Comparison of ENCODE assay signal across 8 cellular contexts in genomic region chr18:7177131-7177744, GRCh38. TPM values are rescaled to one million over a fixed set of nuclear protein-coding genes. Genes with fewer than 3 reads are reported as not detected.
DNase-seq lines count a peak whose midpoint lies in the region; ATAC-seq and TF ChIP-seq lines count a peak whose summit lies in the region.

No MANE protein-coding gene starts in this region.

- no peak for DNase-seq in RWPE2 (ENCODE audit: low spot score)
- DNase-seq in fibroblast of pulmonary artery (ENCODE audit: low read depth) = peak; percentile 92
- DNase-seq in osteoblast (ENCODE audit: insufficient read length, low spot score, missing footprints) = peak; percentile 96
- no peak for DNase-seq in cerebellar nuclear complex (lab: John Stamatoyannopoulos, UW)
- DNase-seq in effector memory CD4-positive, alpha-beta T cell = no peak

- H3K27me3 ChIP-seq in DOHH2 (ENCODE audit: control insufficient read depth, low read length) = no peaks in the 10 kb centered on the region
- no peaks in the 10 kb centered on the region for H3K27me3 ChIP-seq in RWPE2 (ENCODE audit: insufficient read depth, poor library complexity, severe bottlenecking)
- H3K27me3 ChIP-seq in osteoblast (ENCODE audit: insufficient read depth, low read length) = peaks cover 3% of the 10 kb centered on the region
- no peaks in the 10 kb centered on the region for H3K27me3 ChIP-seq in effector memory CD4-positive, alpha-beta T cell (replicated peaks; ENCODE audit: control insufficient read depth, insufficient read depth, low read length, poor library complexity, severe bottlenecking)

- no peaks in the 10 kb centered on the region for H3K4me1 ChIP-seq in DOHH2 (ENCODE audit: control insufficient read depth, low read length)
- H3K4me1 ChIP-seq in RWPE2 (ENCODE audit: insufficient read depth, poor library complexity, severe bottlenecking) = no peaks in the 10 kb centered on the region
- peaks cover 6% of the 10 kb centered on the region for H3K4me1 ChIP-seq in osteoblast (ENCODE audit: insufficient read depth, low read length)
- no peaks in the 10 kb centered on the region for H3K4me1 ChIP-seq in effector memory CD4-positive, alpha-beta T cell (ENCODE audit: control insufficient read depth, insufficient read depth, low read length, poor library complexity, severe bottlenecking)

- H3K36me3 ChIP-seq in DOHH2 (ENCODE audit: control insufficient read depth, low read length) (no peaks in the 10 kb centered on the region), RWPE2 (ENCODE audit: low read depth) (no peaks in the 10 kb centered on the region), osteoblast (ENCODE audit: insufficient read depth, low read length) (no peaks in the 10 kb centered on the region)
- H3K36me3 ChIP-seq in effector memory CD4-positive, alpha-beta T cell (ENCODE audit: control insufficient read depth, insufficient read depth, low read length) = no peaks in the 10 kb centered on the region

- 0 out of 2 replicates have a peak, but pooled peaks have one; percentile 14 for TF ChIP-seq RAD21 in Ishikawa (IDR thresholded peaks at IDR 0.05; ENCODE audit: low read depth)

- no peak overlapping the region for H3K27ac ChIP-seq in DOHH2 (ENCODE audit: low read depth, low read length)
- no peak overlapping the region for H3K27ac ChIP-seq in RWPE2 (ENCODE audit: poor library complexity, severe bottlenecking)
- peak overlapping the region; percentile 28 for H3K27ac ChIP-seq in osteoblast (ENCODE audit: low read depth, low read length)
- no peak overlapping the region for H3K27ac ChIP-seq in effector memory CD4-positive, alpha-beta T cell (ENCODE audit: insufficient read depth, low read length, poor library complexity, severe bottlenecking)

- H4K20me1 ChIP-seq in DOHH2 (ENCODE audit: control insufficient read depth, insufficient read depth, low read depth, low read length) (no peaks in the 10 kb centered on the region), osteoblast (ENCODE audit: insufficient read depth, low read length) (no peaks in the 10 kb centered on the region)

- peak overlapping the region; percentile 40 for H2AFZ ChIP-seq in osteoblast (ENCODE audit: low read length)

- H3K4me3 ChIP-seq in DOHH2 (ENCODE audit: low read length) (no peak overlapping the region), RWPE2 (ENCODE audit: severe bottlenecking) (no peak overlapping the region), fibroblast of pulmonary artery (replicated peaks; ENCODE audit: low read depth, low read length) (no peak overlapping the region), osteoblast (ENCODE audit: insufficient read depth, low read length) (no peak overlapping the region)
- H3K4me3 ChIP-seq in effector memory CD4-positive, alpha-beta T cell (ENCODE audit: insufficient read depth, low read depth, low read length, poor library complexity, severe bottlenecking) = no peak overlapping the region

- H3K79me2 ChIP-seq in DOHH2 (ENCODE audit: control insufficient read depth, low read length) = no peaks in the 10 kb centered on the region
- no peaks in the 10 kb centered on the region for H3K79me2 ChIP-seq in osteoblast (ENCODE audit: insufficient read depth, low read length)

- no peak overlapping the region for H3K4me2 ChIP-seq in DOHH2 (ENCODE audit: low read length)
- H3K4me2 ChIP-seq in osteoblast (ENCODE audit: insufficient read depth, low read length) = no peak overlapping the region

- TF ChIP-seq CTCF in DOHH2 (IDR thresholded peaks at IDR 0.05; ENCODE audit: low read depth, low read length, poor library complexity, severe bottlenecking) (peak; percentile 24), RWPE2 (IDR thresholded peaks at IDR 0.05; ENCODE audit: poor library complexity, severe bottlenecking) (peak; percentile 80), fibroblast of pulmonary artery (IDR thresholded peaks at IDR 0.05; ENCODE audit: low read length, missing control alignments) (peak; percentile 90), osteoblast (IDR thresholded peaks at IDR 0.05; ENCODE audit: extremely low read depth, low read depth, low read length) (peak; percentile 85)

- ATAC-seq in RWPE2 (ENCODE audit: low read depth) (peak; percentile 94), GM21723 (IDR thresholded peaks at IDR 0.05; ENCODE audit: unreplicated experiment) (no peak)

- H3K9me3 ChIP-seq in DOHH2 (ENCODE audit: control insufficient read depth, insufficient read depth, low read length) (no peaks in the 10 kb centered on the region; the same call in 1 of the 2 replicates), RWPE2 (ENCODE audit: severe bottlenecking) (no peaks in the 10 kb centered on the region), osteoblast (ENCODE audit: low read depth, low read length) (no peaks in the 10 kb centered on the region)
- no peaks in the 10 kb centered on the region for H3K9me3 ChIP-seq in effector memory CD4-positive, alpha-beta T cell (ENCODE audit: control insufficient read depth, low read length)

- no peak for TF ChIP-seq EP300 in Ishikawa (IDR thresholded peaks at IDR 0.05; ENCODE audit: borderline replicate concordance)

- H3K9me2 ChIP-seq in DOHH2 (replicated peaks; ENCODE audit: control insufficient read depth, low read length) = no peaks in the 10 kb centered on the region

- H3F3A ChIP-seq in DOHH2 (ENCODE audit: control insufficient read depth, insufficient read depth) = no peaks in the 10 kb centered on the region

TF ChIP-seq in Ishikawa, 13 proteins besides CTCF, POLR2A, EP300 and RAD21:
- no peak for TF ChIP-seq REST (IDR thresholded peaks at IDR 0.05; ENCODE audit: low read depth)
- no peak for TF ChIP-seq MAX (IDR thresholded peaks at IDR 0.05)
- no peak for TF ChIP-seq NFIC (IDR thresholded peaks at IDR 0.05)

RNA-seq across cellular contexts. Expression of gene LRRC30, which starts 53.7 kb away (rescaled TPM):
- total RNA-seq in osteoblast = not detected in 2 replicates

RNA-seq across cellular contexts. Expression of gene LAMA1, which starts 59.6 kb away (rescaled TPM):
- 8.3 and 11.2 TPM in 2 replicates for total RNA-seq in osteoblast

Comparison
In these comparisons a context has a peak if more than half of its experiments do, and no peak if none do; other contexts are left out.
1. CTCF ChIP-seq: peak in every context shown above with its lines; median percentile 90 in fibroblast of pulmonary artery; 85 in osteoblast; 80 in RWPE2; 24 in DOHH2.
2. DNase-seq: peak in fibroblast of pulmonary artery (single experiment) and osteoblast (single experiment); none in RWPE2 (single experiment), cerebellar nuclear complex (0 of 2) and effector memory CD4-positive, alpha-beta T cell (0 of 3).